ENCODE assay signal across 23 cellular contexts in genomic region chr11:34601609-34602008, GRCh38. TPM values are rescaled to one million over a fixed set of nuclear protein-coding genes. Genes with fewer than 3 reads are reported as not detected.
DNase-seq lines count a peak whose midpoint lies in the region; ATAC-seq, FAIRE-seq and TF ChIP-seq lines count a peak whose summit lies in the region.
"Had no signal": no experiment of that assay in that cellular context is flagged by ENCODE, and none has a peak within 500 bp of the region (broad histone marks: within the 10 kb centered on the region; RNA-seq: fewer than 3 reads in every experiment).

No MANE protein-coding gene starts in this region.

- no peaks in the 10 kb centered on the region for H3K27me3 Mint-ChIP-seq in Calu3 (ENCODE audit: unreplicated experiment)

- ATAC-seq in lower lobe of right lung (peak in 1 of 2 donors; percentile 2), gastroesophageal sphincter (no peak)

- peaks cover 90% of the 10 kb centered on the region for H3K4me1 Mint-ChIP-seq in Calu3 (ENCODE audit: low read depth, unreplicated experiment)

- H3K27ac ChIP-seq in VCaP (peak overlapping the region; percentile 92), lower lobe of right lung (peak overlapping the region; percentile 69), small intestine (ENCODE audit: low read depth in 1 of 2, low read length in 1 of 2) (peak overlapping the region; percentile 93 to 97), gastroesophageal sphincter (no peak overlapping the region)
- H3K27ac ChIP-seq: BLaER1 treated with 17β-estradiol and CSF1 and Interleukin-3, amounts not matched to agents 10 nM and 100 nM; dorsolateral prefrontal cortex; neural progenitor cell had no signal

- H3K4me1 ChIP-seq in lower lobe of right lung (peaks cover 26% of the 10 kb centered on the region), small intestine (ENCODE audit: control insufficient read depth in 2 of 2, insufficient read depth in 1 of 2, low read depth in 1 of 2, low read length in 1 of 2) (peaks cover 15 to 20% of the 10 kb centered on the region in 2 donors), gastroesophageal sphincter (no peaks in the 10 kb centered on the region)
- H3K4me1 ChIP-seq: BLaER1 treated with 17β-estradiol and CSF1 and Interleukin-3, amounts not matched to agents 10 nM and 100 nM had no signal

- TF ChIP-seq EP300 in gastroesophageal sphincter (IDR thresholded peaks at IDR 0.05): no peak

- H3K9me3 ChIP-seq in lower lobe of right lung (no peaks in the 10 kb centered on the region), small intestine (ENCODE audit: control insufficient read depth, low read depth) (no peaks in the 10 kb centered on the region), gastroesophageal sphincter (no peaks in the 10 kb centered on the region)
- H3K9me3 ChIP-seq: BLaER1 treated with 17β-estradiol and CSF1 and Interleukin-3, amounts not matched to agents 10 nM and 100 nM; vagina had no signal

- H3K4me3 Mint-ChIP-seq in Calu3 (ENCODE audit: low read depth, unreplicated experiment): peak overlapping the region; percentile 51
- H3K4me3 Mint-ChIP-seq: activated CD4-positive, alpha-beta memory T cell treated with anti-CD3 and anti-CD28 coated beads, Interleukin-2, amount 10 ng/mL, durations not matched to agents 7 days and 5 days; activated naive CD8-positive, alpha-beta T cell treated with anti-CD3 and anti-CD28 coated beads for 36 hours; central memory CD8-positive, alpha-beta T cell; neural progenitor cell had no signal

- WGBS in small intestine, 3 donors: 22 to 59% (median 33%) methylated on average over 5 of the region's 5 CpGs
- WGBS in gastroesophageal sphincter (ENCODE audit: low coverage in 1 of 2), 2 donors: 73% methylated on average over 5 of the region's 5 CpGs; no CpG with 5 or more reads in 1 of the 2 donors

- no TSS peak for BruUV-seq in Calu3 (replicated peaks; lab: Mats Ljungman, UMichigan)

- TF ChIP-seq CTCF in Calu3 (IDR thresholded peaks at IDR 0.05; ENCODE audit: unreplicated experiment) (no peak), VCaP (conservative IDR thresholded peaks at IDR 0.05) (no peak), lower lobe of right lung (IDR thresholded peaks at IDR 0.05) (no peak), gastroesophageal sphincter (IDR thresholded peaks at IDR 0.05) (no peak)

- H3K36me3 Mint-ChIP-seq in Calu3 (ENCODE audit: insufficient read depth, unreplicated experiment): peaks cover 36% of the 10 kb centered on the region
- H3K36me3 Mint-ChIP-seq: activated naive CD8-positive, alpha-beta T cell treated with anti-CD3 and anti-CD28 coated beads for 36 hours; neural progenitor cell had no signal

- FAIRE-seq in small intestine (lab: Jason Lieb, UNC): no peak
- FAIRE-seq: astrocyte, H1 had no signal

- H3K36me3 ChIP-seq in lower lobe of right lung (no peaks in the 10 kb centered on the region), small intestine (ENCODE audit: control insufficient read depth in 2 of 2, insufficient read depth in 2 of 2, low read length in 2 of 2) (no peaks in the 10 kb centered on the region), gastroesophageal sphincter (no peaks in the 10 kb centered on the region)
- H3K36me3 ChIP-seq: BLaER1 treated with 17β-estradiol and CSF1 and Interleukin-3, amounts not matched to agents 10 nM and 100 nM; neural progenitor cell; vagina had no signal

- DNase-seq in Calu3 (no peak), lower lobe of right lung (no peak), small intestine (peak; percentile 72), NCI-H2227 treated with DMSO at 0.1 percent for 48 hours (lab: John Stamatoyannopoulos, UW) (no peak), AML-193 (lab: John Stamatoyannopoulos, UW) (no peak)
- no peak for DNase-seq in activated naive CD4-positive, alpha-beta T cell (lab: John Stamatoyannopoulos, UW)
- DNase-seq: ACHN; activated CD4-positive, alpha-beta memory T cell treated with anti-CD3 and anti-CD28 coated beads, Interleukin-2, amount 10 ng/mL, durations not matched to agents 7 days and 5 days; activated naive CD8-positive, alpha-beta T cell treated with anti-CD3 and anti-CD28 coated beads for 36 hours; dorsolateral prefrontal cortex; head of caudate nucleus; NCI-H1092 treated with DMSO at 0.1 percent for 48 hours; NCI-H1930; SW 1271 had no signal

- TF ChIP-seq POLR2A in gastroesophageal sphincter (IDR thresholded peaks at IDR 0.05): no peak

- no peaks in the 10 kb centered on the region for H3K27me3 ChIP-seq in lower lobe of right lung (ENCODE audit: low read depth)
- no peaks in the 10 kb centered on the region for H3K27me3 ChIP-seq in small intestine (ENCODE audit: control insufficient read depth in 2 of 2, insufficient read depth in 2 of 2, low read length in 2 of 2)
- no peaks in the 10 kb centered on the region for H3K27me3 ChIP-seq in gastroesophageal sphincter
- H3K27me3 ChIP-seq: BLaER1 treated with 17β-estradiol and CSF1 and Interleukin-3, amounts not matched to agents 10 nM and 100 nM; dorsolateral prefrontal cortex; neural progenitor cell; vagina had no signal

- intact Hi-C loops in Calu3 (cut with micrococcal nuclease; ENCODE audit: unreplicated experiment) (loop anchor here (2.0 to 5.0 kb wide), 3 partner anchors 15 to 226 kb away; no protein-coding TSS in a partner anchor), lower lobe of right lung (cut with DNase I) (no loop called here)

- no peaks in the 10 kb centered on the region for H3K9me3 Mint-ChIP-seq in Calu3 (ENCODE audit: low read depth, unreplicated experiment)
- H3K9me3 Mint-ChIP-seq: activated CD4-positive, alpha-beta memory T cell treated with anti-CD3 and anti-CD28 coated beads, Interleukin-2, amount 10 ng/mL, durations not matched to agents 7 days and 5 days; activated naive CD8-positive, alpha-beta T cell treated with anti-CD3 and anti-CD28 coated beads for 36 hours; central memory CD8-positive, alpha-beta T cell; neural progenitor cell had no signal

- CTCF ChIA-PET in Calu3 (lab: Charles Lee): interaction anchor here (1.8 to 2.0 kb wide), 2 partner anchors 15 to 53 kb away, joined by 11 to 16 read pairs; no protein-coding TSS in a partner anchor

- no peak overlapping the region for H3K4me3 ChIP-seq in lower lobe of right lung
- H3K4me3 ChIP-seq in small intestine (ENCODE audit: low read depth in 1 of 2, low read length in 2 of 2): no peak overlapping the region
- H3K4me3 ChIP-seq in gastroesophageal sphincter: no peak overlapping the region
- H3K4me3 ChIP-seq: BLaER1 treated with 17β-estradiol and CSF1 and Interleukin-3, amounts not matched to agents 10 nM and 100 nM; dorsolateral prefrontal cortex; neural progenitor cell; vagina had no signal

- peak overlapping the region; percentile 81 for H3K27ac Mint-ChIP-seq in Calu3 (ENCODE audit: unreplicated experiment)
- H3K27ac Mint-ChIP-seq: activated CD4-positive, alpha-beta memory T cell treated with anti-CD3 and anti-CD28 coated beads, Interleukin-2, amount 10 ng/mL, durations not matched to agents 7 days and 5 days; activated naive CD8-positive, alpha-beta T cell treated with anti-CD3 and anti-CD28 coated beads for 36 hours; neural progenitor cell had no signal

RNA-seq across cellular contexts. Expression of gene EHF, which starts 19.3 kb away (rescaled TPM):
- total RNA-seq in Calu3 (2022): 286 and 299 TPM in 2 replicates
- total RNA-seq in lower lobe of right lung: 60.5 TPM
- 10 to 100 TPM in 2 of 3 donors, 1 to 10 TPM in 1; 7.3 to 54.1 (median 39.4) TPM for polyA plus RNA-seq in small intestine
- 10 to 100 TPM in 1 of 4 donors, 1 to 10 TPM in 1, under 1 TPM in 2; 0.13 to 30.0 (median 1.0) TPM for total RNA-seq in gastroesophageal sphincter
- total RNA-seq: activated CD4-positive, alpha-beta memory T cell treated with anti-CD3 and anti-CD28 coated beads, Interleukin-2, amount 10 ng/mL, durations not matched to agents 7 days and 5 days; activated naive CD8-positive, alpha-beta T cell treated with anti-CD3 and anti-CD28 coated beads for 36 hours; H1; posterior vena cava had no signal
- polyA plus RNA-seq: H1 had no signal

Comparison
In these comparisons a context has a peak if more than half of its experiments do, and no peak if none do; other contexts are left out.
1. H3K27ac ChIP-seq: peak in VCaP (single experiment), lower lobe of right lung (single experiment) and small intestine (2 of 2); none in gastroesophageal sphincter (0 of 4).